16 cellular contexts compared by ENCODE assay signal in the genomic region with DNA sequence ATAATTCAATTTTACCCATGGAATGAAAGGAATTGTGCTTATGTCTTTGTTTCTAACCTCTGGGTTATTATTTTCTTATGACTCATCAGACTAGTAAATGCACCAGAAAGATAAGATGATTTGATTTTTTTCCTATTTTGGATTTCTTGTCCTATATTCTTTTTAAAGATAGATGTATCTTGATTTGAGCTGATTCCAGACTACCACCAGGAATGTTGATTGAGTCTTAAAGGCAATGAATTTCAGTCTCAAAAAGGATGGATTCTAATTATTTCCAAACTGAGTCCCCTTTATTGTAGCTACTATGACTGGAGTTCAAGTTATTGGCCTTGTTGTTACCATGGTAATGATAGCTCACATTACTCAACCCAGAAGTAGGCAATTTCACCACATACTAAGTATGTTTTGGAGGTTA.
A peak's percentile ranks its signal among the peaks of the same experiment; 100 is the strongest.
DNase-seq lines count a peak whose midpoint lies in the region; ATAC-seq and TF ChIP-seq lines count a peak whose summit lies in the region.
"Had no signal": no experiment of that assay in that cellular context is flagged by ENCODE, and none has a peak within 500 bp of the region (broad histone marks: within the 10 kb centered on the region; RNA-seq: fewer than 3 reads in every experiment).

No MANE protein-coding gene starts in this region.

- no peak overlapping the region for H2BK15ac ChIP-seq in IMR-90 (ENCODE audit: low read depth, low read length)

- BruUV-seq in IMR-90 (replicated peaks; lab: Mats Ljungman, UMichigan) = no TSS peak

- H3K27me3 Mint-ChIP-seq in chondrocyte (ENCODE audit: low read depth) = no peaks in the 10 kb centered on the region

- no peak overlapping the region for H3K4ac ChIP-seq in IMR-90 (ENCODE audit: low read depth, low read length)

- no peak for TF ChIP-seq POLR2A in IMR-90 (IDR thresholded peaks at IDR 0.05; ENCODE audit: low read depth, low read length)

- H3K4me1 ChIP-seq in IMR-90 (ENCODE audit: control insufficient read depth, insufficient read depth, low read length) = peaks cover 9% of the 10 kb centered on the region
- no peaks in the 10 kb centered on the region for H3K4me1 ChIP-seq in effector memory CD4-positive, alpha-beta T cell (ENCODE audit: control insufficient read depth, insufficient read depth, low read length, poor library complexity, severe bottlenecking)
- H3K4me1 ChIP-seq: upper lobe of right lung had no signal

- CTCF ChIA-PET in IMR-90 (lab: Yijun Ruan, JAX) = interaction anchor here (0.9 kb wide), 1 partner anchor 22 kb away, joined by 3 read pairs; no protein-coding TSS in a partner anchor

- no peaks in the 10 kb centered on the region for H4K20me1 ChIP-seq in IMR-90 (ENCODE audit: insufficient read depth, low read length)

- no peak overlapping the region for H3K18ac ChIP-seq in IMR-90 (ENCODE audit: low read depth, low read length)

- H2BK20ac ChIP-seq in IMR-90 (ENCODE audit: low read depth, low read length) = no peak overlapping the region

- H3K14ac ChIP-seq in IMR-90 (replicated peaks; ENCODE audit: low read depth, low read length) = no peak overlapping the region

- H3K9me3 Mint-ChIP-seq in chondrocyte (ENCODE audit: low read depth) = no peaks in the 10 kb centered on the region
- H3K9me3 Mint-ChIP-seq: neural crest cell had no signal

- DNase-seq in AG08396 (ENCODE audit: low spot score) (peak; percentile 67), IMR-90 (peak; percentile 90), chondrocyte (ENCODE audit: low spot score) (no peak), kidney tubule cell (ENCODE audit: low spot score) (peak; percentile 59), SW 1271 (lab: John Stamatoyannopoulos, UW) (no peak)
- DNase-seq in effector memory CD4-positive, alpha-beta T cell = no peak
- DNase-seq: activated T-cell treated with anti-CD3 and anti-CD28 coated beads for 4 hours, adrenal gland, DMS153, Kasumi-1, NCI-H2029, upper lobe of right lung had no signal

- intact Hi-C loops in IMR-90 (cut with micrococcal nuclease) = no loop called here

- no peaks in the 10 kb centered on the region; the same call in 1 of the 2 replicates for H3K9me3 ChIP-seq in IMR-90 (ENCODE audit: control insufficient read depth, insufficient read depth, low read length)
- no peaks in the 10 kb centered on the region for H3K9me3 ChIP-seq in effector memory CD4-positive, alpha-beta T cell (ENCODE audit: control insufficient read depth, low read length)
- H3K9me3 ChIP-seq: adrenal gland, upper lobe of right lung had no signal

- no peaks in the 10 kb centered on the region for H3K36me3 Mint-ChIP-seq in chondrocyte (ENCODE audit: low read depth)

- no peak overlapping the region for H3K23ac ChIP-seq in IMR-90 (ENCODE audit: low read depth, low read length)

- POLR2A ChIA-PET in IMR-90 (lab: Charles Lee; ENCODE audit: unreplicated experiment) = no interaction called here

- no peaks in the 10 kb centered on the region for H3K27me3 ChIP-seq in IMR-90 (ENCODE audit: control insufficient read depth, insufficient read depth, low read length)
- no peaks in the 10 kb centered on the region for H3K27me3 ChIP-seq in effector memory CD4-positive, alpha-beta T cell (replicated peaks; ENCODE audit: control insufficient read depth, insufficient read depth, low read length, poor library complexity, severe bottlenecking)
- H3K27me3 ChIP-seq: adrenal gland, upper lobe of right lung had no signal

- no peak overlapping the region for H4K5ac ChIP-seq in IMR-90 (ENCODE audit: low read depth, low read length)

- TF ChIP-seq RAD21 in IMR-90 (IDR thresholded peaks at IDR 0.05; ENCODE audit: low read length) = no peak

- H2BK120ac ChIP-seq in IMR-90 (ENCODE audit: low read depth, low read length) = no peak overlapping the region; the same call in 1 of the 2 replicates

- no peak overlapping the region for H4K91ac ChIP-seq in IMR-90 (ENCODE audit: insufficient read depth, low read depth, low read length)

- H3K4me1 Mint-ChIP-seq in chondrocyte (ENCODE audit: low read depth) = peaks cover 21% of the 10 kb centered on the region
- H3K4me1 Mint-ChIP-seq: neural crest cell had no signal

- peak overlapping the region; percentile 60 for H3K27ac Mint-ChIP-seq in chondrocyte (ENCODE audit: unreplicated experiment)

- no peak overlapping the region for H3K56ac ChIP-seq in IMR-90 (ENCODE audit: extremely low read depth, insufficient read depth, low read length)

- H3K9ac ChIP-seq in IMR-90 (ENCODE audit: low read depth, low read length) = no peak overlapping the region

- ATAC-seq in IMR-90 (ENCODE audit: low read depth) (peak; percentile 89), GM21723 (IDR thresholded peaks at IDR 0.05; ENCODE audit: unreplicated experiment) (no peak), GM19455 (IDR thresholded peaks at IDR 0.05; ENCODE audit: unreplicated experiment) (no peak)
- ATAC-seq: GM12878, upper lobe of right lung had no signal

- peak overlapping the region; percentile 81; the same call in 1 of the 2 replicates for H3K4me2 ChIP-seq in IMR-90 (ENCODE audit: low read depth, low read length)

- H3K4me3 Mint-ChIP-seq in chondrocyte (ENCODE audit: unreplicated experiment) = no peak overlapping the region
- H3K4me3 Mint-ChIP-seq: neural crest cell had no signal

- H2BK5ac ChIP-seq in IMR-90 (ENCODE audit: low read depth, low read length, poor library complexity, severe bottlenecking) = peak overlapping the region; percentile 49

- H2AK5ac ChIP-seq in IMR-90 (ENCODE audit: low read depth, low read length) = no peak overlapping the region

- H3K4me3 ChIP-seq in IMR-90 (ENCODE audit: insufficient read depth, low read depth, low read length) = no peak overlapping the region
- no peak overlapping the region for H3K4me3 ChIP-seq in effector memory CD4-positive, alpha-beta T cell (ENCODE audit: insufficient read depth, low read depth, low read length, poor library complexity, severe bottlenecking)
- H3K4me3 ChIP-seq: adrenal gland, GM12878, upper lobe of right lung had no signal

- no peak overlapping the region for H4K8ac ChIP-seq in IMR-90 (ENCODE audit: low read depth in 2 of 2, low read length in 2 of 2)

- in situ Hi-C loops in IMR-90 (cut with MboI; ENCODE audit: low sequenced_read_pairs) = no loop called here

- no peak overlapping the region for H3K27ac ChIP-seq in IMR-90 (ENCODE audit: insufficient read depth, low read length)
- H3K27ac ChIP-seq in effector memory CD4-positive, alpha-beta T cell (ENCODE audit: insufficient read depth, low read length, poor library complexity, severe bottlenecking) = no peak overlapping the region
- H3K27ac ChIP-seq: adrenal gland, upper lobe of right lung had no signal

- H2AK9ac ChIP-seq in IMR-90 (replicated peaks; ENCODE audit: low read depth, low read length, poor library complexity) = no peak overlapping the region

- H2AFZ ChIP-seq in IMR-90 (replicated peaks; ENCODE audit: low read length, poor library complexity) = no peak overlapping the region

- H3K79me1 ChIP-seq in IMR-90 (ENCODE audit: low read depth in 1 of 2, low read length in 2 of 2) = no peaks in the 10 kb centered on the region

- dilution Hi-C loops in IMR-90 (cut with HindIII; ENCODE audit: low sequenced_read_pairs, unreplicated experiment) = no loop called here

- H3K9me1 ChIP-seq in IMR-90 (ENCODE audit: insufficient read depth, low read length) = no peaks in the 10 kb centered on the region

- H3K36me3 ChIP-seq in IMR-90 (ENCODE audit: control insufficient read depth, insufficient read depth, low read length) = no peaks in the 10 kb centered on the region
- H3K36me3 ChIP-seq in effector memory CD4-positive, alpha-beta T cell (ENCODE audit: control insufficient read depth, insufficient read depth, low read length) = no peaks in the 10 kb centered on the region
- H3K36me3 ChIP-seq: adrenal gland, upper lobe of right lung had no signal

- TF ChIP-seq CTCF in IMR-90 (conservative IDR thresholded peaks at IDR 0.05; ENCODE audit: low read depth, low read length) = no peak
- TF ChIP-seq CTCF in chondrocyte (IDR thresholded peaks at IDR 0.05) = no peak

TF ChIP-seq in IMR-90, 13 proteins besides CTCF, POLR2A, EP300 and RAD21:
- TF ChIP-seq, protein P1, sequence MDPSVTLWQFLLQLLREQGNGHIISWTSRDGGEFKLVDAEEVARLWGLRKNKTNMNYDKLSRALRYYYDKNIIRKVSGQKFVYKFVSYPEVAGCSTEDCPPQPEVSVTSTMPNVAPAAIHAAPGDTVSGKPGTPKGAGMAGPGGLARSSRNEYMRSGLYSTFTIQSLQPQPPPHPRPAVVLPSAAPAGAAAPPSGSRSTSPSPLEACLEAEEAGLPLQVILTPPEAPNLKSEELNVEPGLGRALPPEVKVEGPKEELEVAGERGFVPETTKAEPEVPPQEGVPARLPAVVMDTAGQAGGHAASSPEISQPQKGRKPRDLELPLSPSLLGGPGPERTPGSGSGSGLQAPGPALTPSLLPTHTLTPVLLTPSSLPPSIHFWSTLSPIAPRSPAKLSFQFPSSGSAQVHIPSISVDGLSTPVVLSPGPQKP (IDR thresholded peaks at IDR 0.05; ENCODE audit: borderline replicate concordance, low read depth, low read length) = no peak
- TF ChIP-seq CEBPB (IDR thresholded peaks at IDR 0.05; ENCODE audit: low read depth, low read length) (peak; percentile 84), MAFK (IDR thresholded peaks at IDR 0.05; ENCODE audit: low read depth, low read length) (no peak), MAZ (IDR thresholded peaks at IDR 0.05; ENCODE audit: borderline replicate concordance, low read depth, low read length) (no peak), FOS (IDR thresholded peaks at IDR 0.05; ENCODE audit: low read depth, low read length) (peak; percentile 62), CHD1 (IDR thresholded peaks at IDR 0.05; ENCODE audit: low read depth, low read length) (no peak), RCOR1 (IDR thresholded peaks at IDR 0.05; ENCODE audit: insufficient replicate concordance, low read length) (no peak), SMC3 (IDR thresholded peaks at IDR 0.05; ENCODE audit: low read depth, low read length) (no peak), NFE2L2 (IDR thresholded peaks at IDR 0.05; ENCODE audit: low read depth, low read length) (no peak), MXI1 (IDR thresholded peaks at IDR 0.05; ENCODE audit: borderline replicate concordance, low read depth, low read length) (no peak), BHLHE40 (IDR thresholded peaks at IDR 0.05; ENCODE audit: low read depth, low read length) (no peak), RFX5 (IDR thresholded peaks at IDR 0.05; ENCODE audit: low read depth, low read length) (no peak)
- TF ChIP-seq, protein P2, sequence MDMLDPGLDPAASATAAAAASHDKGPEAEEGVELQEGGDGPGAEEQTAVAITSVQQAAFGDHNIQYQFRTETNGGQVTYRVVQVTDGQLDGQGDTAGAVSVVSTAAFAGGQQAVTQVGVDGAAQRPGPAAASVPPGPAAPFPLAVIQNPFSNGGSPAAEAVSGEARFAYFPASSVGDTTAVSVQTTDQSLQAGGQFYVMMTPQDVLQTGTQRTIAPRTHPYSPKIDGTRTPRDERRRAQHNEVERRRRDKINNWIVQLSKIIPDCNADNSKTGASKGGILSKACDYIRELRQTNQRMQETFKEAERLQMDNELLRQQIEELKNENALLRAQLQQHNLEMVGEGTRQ (IDR thresholded peaks at IDR 0.05; ENCODE audit: low read depth, low read length) = no peak

Comparison
In these comparisons a context has a peak if more than half of its experiments do, and no peak if none do; other contexts are left out.
1. DNase-seq: peak in AG08396 (single experiment), IMR-90 (single experiment) and kidney tubule cell (single experiment); none in chondrocyte (single experiment), SW 1271 (0 of 2) and effector memory CD4-positive, alpha-beta T cell (0 of 3).